In the genomic region with DNA sequence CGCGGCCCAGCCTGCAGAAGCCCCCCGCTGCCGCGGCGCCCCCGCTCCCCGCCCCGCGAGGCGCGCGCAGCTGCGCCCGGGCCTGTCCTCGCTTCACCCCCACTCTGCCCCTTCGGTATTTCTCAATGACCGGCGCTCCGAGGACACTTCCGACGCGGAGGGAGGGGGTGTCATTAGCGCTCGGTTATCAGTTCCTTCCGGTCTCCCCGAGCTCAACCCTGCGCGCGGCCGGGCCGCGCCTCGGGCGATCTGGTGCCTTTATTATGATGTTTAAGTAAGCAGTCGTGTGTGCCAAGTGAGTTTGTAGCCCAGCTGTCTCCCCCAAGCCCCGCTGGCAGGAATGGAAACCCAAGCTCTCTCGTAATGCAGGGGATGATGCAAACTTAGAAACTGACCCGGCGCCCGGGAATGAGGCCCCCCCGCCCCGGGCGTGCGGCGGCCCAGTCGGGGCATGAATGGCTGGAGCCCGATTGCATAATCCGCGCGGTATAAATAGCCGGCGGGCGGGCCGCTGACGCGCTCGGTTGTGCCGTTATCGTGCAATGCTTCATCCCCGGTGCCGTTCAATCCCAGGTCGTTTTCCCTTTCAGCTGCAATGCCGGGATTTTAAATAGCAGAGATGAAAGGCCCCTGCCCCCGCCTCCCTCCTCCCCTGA, we compare ENCODE assay signal across 8 cellular contexts. TPM values are rescaled to one million over a fixed set of nuclear protein-coding genes. Genes with fewer than 3 reads are reported as not detected.
DNase-seq lines count a peak whose midpoint lies in the region; ATAC-seq and TF ChIP-seq lines count a peak whose summit lies in the region.

No MANE protein-coding gene starts in this region.

- ATAC-seq in HG02852 (IDR thresholded peaks at IDR 0.05; ENCODE audit: unreplicated experiment) (peak; percentile 20), gastrocnemius medialis (peak; percentile 75 to 86)

- peak overlapping the region; percentile 74; the same call in 1 of the 2 replicates for H3K9ac ChIP-seq in iPS-20b (ENCODE audit: low read depth, low read length)

- DNase-seq in 8988T (peak; percentile 68), GM13976 (ENCODE audit: low spot score) (peak; percentile 77), NCI-H1694 (lab: John Stamatoyannopoulos, UW) (peak; percentile 51), T-helper 22 cell (ENCODE audit: low read depth) (peak; percentile 9), breast epithelium (ENCODE audit: low spot score in 2 of 2) (peak; percentile 82 to 87), gastrocnemius medialis (peak; percentile 85 to 96)

- no peaks in the 10 kb centered on the region for H3K36me3 ChIP-seq in breast epithelium
- no peaks in the 10 kb centered on the region for H3K36me3 ChIP-seq in iPS-20b (ENCODE audit: insufficient read depth, low read depth, low read length)
- no peaks in the 10 kb centered on the region for H3K36me3 ChIP-seq in gastrocnemius medialis

- intact Hi-C loops in breast epithelium (cut with DNase I; ENCODE audit: low total_unique reads) (loop anchor here (10.0 kb wide), 1 partner anchor 131 kb away; no protein-coding TSS in a partner anchor), gastrocnemius medialis (cut with DNase I; ENCODE audit: low total_unique reads) (loop anchor here (1.0 to 10.0 kb wide), 9 partner anchors 117 to 999 kb away; a partner anchor contains a TSS)

- in situ Hi-C loops in GM13976 (cut with MboI; ENCODE audit: low sequenced_read_pairs, unreplicated experiment): no loop called here
- in situ Hi-C loops in gastrocnemius medialis (cut with MboI; ENCODE audit: low sequenced_read_pairs in 4 of 4): loop anchor here in 3 of 4 donors (10.0 to 25.0 kb wide), 3 partner anchors 174 to 374 kb away; a partner anchor contains a TSS

- H3K27ac ChIP-seq in breast epithelium (peak overlapping the region; percentile 97 to 99), iPS-20b (ENCODE audit: low read length) (no peak overlapping the region), gastrocnemius medialis (peak overlapping the region; percentile 93 to 96 (median 94))

- H3K4me3 ChIP-seq in breast epithelium: peak overlapping the region; percentile 66 to 91 (median 84)
- H3K4me3 ChIP-seq in iPS-20b (ENCODE audit: low read length): peak overlapping the region; percentile 87
- peak overlapping the region; percentile 69 to 95 (median 79) for H3K4me3 ChIP-seq in gastrocnemius medialis

- H3K27me3 ChIP-seq in breast epithelium: no peaks in the 10 kb centered on the region
- H3K27me3 ChIP-seq in iPS-20b (ENCODE audit: insufficient read depth, low read length): peaks cover 61% of the 10 kb centered on the region
- no peaks in the 10 kb centered on the region for H3K27me3 ChIP-seq in gastrocnemius medialis

- TF ChIP-seq POLR2A in breast epithelium (IDR thresholded peaks at IDR 0.05): peak; percentile 24
- peak; percentile 49 to 76 for TF ChIP-seq POLR2A in gastrocnemius medialis (IDR thresholded peaks at IDR 0.05)

- H3K9me3 ChIP-seq in breast epithelium: no peaks in the 10 kb centered on the region
- no peaks in the 10 kb centered on the region for H3K9me3 ChIP-seq in iPS-20b (ENCODE audit: insufficient read depth, low read depth, low read length)
- no peaks in the 10 kb centered on the region for H3K9me3 ChIP-seq in gastrocnemius medialis

- TF ChIP-seq CTCF in GM13976 (IDR thresholded peaks at IDR 0.05; ENCODE audit: borderline replicate concordance, control extremely low read depth, extremely low read depth, insufficient read depth, missing control alignments) (no peak), breast epithelium (IDR thresholded peaks at IDR 0.05) (no peak), gastrocnemius medialis (IDR thresholded peaks at IDR 0.05 in 4 of 5, conservative IDR thresholded peaks at IDR 0.05 in 1 of 5) (peak in 2 of 5 experiments; percentile 6 to 20)

- H3K4me1 ChIP-seq in breast epithelium (peaks cover 0 to 3% of the 10 kb centered on the region in 2 donors), iPS-20b (ENCODE audit: insufficient read depth, low read length) (peaks cover 27% of the 10 kb centered on the region), gastrocnemius medialis (peaks cover 9 to 10% of the 10 kb centered on the region in 2 donors)

RNA-seq across cellular contexts. Expression of a gene that starts 3.9 kb away (rescaled TPM):
- total RNA-seq in breast epithelium: 10 to 100 TPM; 14.6 to 25.2 (median 25.2) TPM
- 10 to 100 TPM in 1 of 4 donors, 1 to 10 TPM in 3; 4.1 to 12.5 (median 7.4) TPM for total RNA-seq in gastrocnemius medialis

Comparison
In these comparisons a context has a peak if more than half of its experiments do, and no peak if none do; other contexts are left out.
1. DNase-seq: peak in every context shown above with its lines; median percentile 90 in gastrocnemius medialis; 84 in breast epithelium; 77 in GM13976; 68 in 8988T; 51 in NCI-H1694; 9 in T-helper 22 cell.